ENCODE assay signal across 8 cellular contexts in genomic region chr17:63741251-63742049, GRCh38. TPM values are rescaled to one million over a fixed set of nuclear protein-coding genes. Genes with fewer than 3 reads are reported as not detected.
DNase-seq lines count a peak whose midpoint lies in the region; ATAC-seq and TF ChIP-seq lines count a peak whose summit lies in the region.

A gene with protein sequence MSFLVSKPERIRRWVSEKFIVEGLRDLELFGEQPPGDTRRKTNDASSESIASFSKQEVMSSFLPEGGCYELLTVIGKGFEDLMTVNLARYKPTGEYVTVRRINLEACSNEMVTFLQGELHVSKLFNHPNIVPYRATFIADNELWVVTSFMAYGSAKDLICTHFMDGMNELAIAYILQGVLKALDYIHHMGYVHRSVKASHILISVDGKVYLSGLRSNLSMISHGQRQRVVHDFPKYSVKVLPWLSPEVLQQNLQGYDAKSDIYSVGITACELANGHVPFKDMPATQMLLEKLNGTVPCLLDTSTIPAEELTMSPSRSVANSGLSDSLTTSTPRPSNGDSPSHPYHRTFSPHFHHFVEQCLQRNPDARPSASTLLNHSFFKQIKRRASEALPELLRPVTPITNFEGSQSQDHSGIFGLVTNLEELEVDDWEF (minus strand): TSS chr17:63741799. CDS start chr17:63728369, 13,430 bp downstream.

- intact Hi-C loops in activated CD4-positive, alpha-beta T cell treated with anti-CD3 and anti-CD28 coated beads for 36 hours (cut with DNase I, micrococcal nuclease), result loop anchor here (1.0 to 5.0 kb wide), 11 partner anchors 32 to 774 kb away; partner anchors contain the start of genes CCDC47 (in 2 of the 2), FTSJ3 (in 2 of the 2), PSMC5 (in 2 of the 2) and CEP95 (in 1 of the 2)

- no peaks in the 10 kb centered on the region for H3K9me3 Mint-ChIP-seq in activated CD4-positive, alpha-beta T cell treated with anti-CD3 and anti-CD28 coated beads for 36 hours (ENCODE audit: low read depth)

- peak; percentile 95 for TF ChIP-seq POLR2A in GM19193 (IDR thresholded peaks at IDR 0.05; ENCODE audit: extremely low read depth, insufficient read depth, insufficient read length)

- no peak for TF ChIP-seq CTCF in choroid plexus epithelial cell (conservative IDR thresholded peaks at IDR 0.05; ENCODE audit: low read depth, low read length)

- POLR2A ChIA-PET in activated CD4-positive, alpha-beta T cell treated with anti-CD3 and anti-CD28 coated beads for 36 hours (lab: Charles Lee), result interaction anchor here (0.6 to 1.5 kb wide), 7 partner anchors 28 to 138 kb away, joined by 3 to 16 read pairs (median 5); partner anchors contain the start of genes CCDC47 and DDX42

- peak within 1 kb of the TSS; percentile 95 for H3K27ac Mint-ChIP-seq in activated CD4-positive, alpha-beta T cell treated with anti-CD3 and anti-CD28 coated beads for 36 hours

- H3K4me1 Mint-ChIP-seq in activated CD4-positive, alpha-beta T cell treated with anti-CD3 and anti-CD28 coated beads for 36 hours, result peaks cover 29% of the 10 kb centered on the region

- DNase-seq in AML-193 (lab: John Stamatoyannopoulos, UW) (peak; percentile 99), NCI-H510A treated with DMSO at 0.1 percent for 48 hours (lab: John Stamatoyannopoulos, UW) (peak; percentile 99), choroid plexus epithelial cell (ENCODE audit: low read depth) (peak; percentile 98), kidney tubule cell (ENCODE audit: low spot score) (peak; percentile 99)
- peak; percentile 100 for DNase-seq in activated CD4-positive, alpha-beta T cell treated with anti-CD3 and anti-CD28 coated beads for 36 hours
- DNase-seq in stimulated activated CD4-positive, alpha-beta T cell treated with anti-CD3 and anti-CD28 coated beads, Interleukin-1b, Interleukin-23, amount 100 ng/mL, for 24 hours (ENCODE audit: low read depth in 4 of 4, low spot score in 1 of 4), result peak; percentile 95 to 99 (median 97)

- H3K36me3 Mint-ChIP-seq in activated CD4-positive, alpha-beta T cell treated with anti-CD3 and anti-CD28 coated beads for 36 hours (ENCODE audit: low read depth), result peaks cover 13% of the 10 kb centered on the region

- CTCF ChIA-PET in activated CD4-positive, alpha-beta T cell treated with anti-CD3 and anti-CD28 coated beads for 36 hours (lab: Charles Lee), result interaction anchor here (1.2 to 1.7 kb wide), 5 partner anchors 16 to 335 kb away, joined by 3 to 6 read pairs (median 3); no protein-coding TSS in a partner anchor

- H3K4me3 Mint-ChIP-seq in activated CD4-positive, alpha-beta T cell treated with anti-CD3 and anti-CD28 coated beads for 36 hours, result peak within 1 kb of the TSS; percentile 91

- ATAC-seq in HG03439 (IDR thresholded peaks at IDR 0.05; ENCODE audit: unreplicated experiment), result peak; percentile 92
- ATAC-seq in activated CD4-positive, alpha-beta T cell treated with anti-CD3 and anti-CD28 coated beads for 36 hours, result peak; percentile 94

- H3K4me3 ChIP-seq in choroid plexus epithelial cell (ENCODE audit: low read depth, low read length), result peak within 1 kb of the TSS; percentile 91

- H3K27me3 Mint-ChIP-seq in activated CD4-positive, alpha-beta T cell treated with anti-CD3 and anti-CD28 coated beads for 36 hours, result no peaks in the 10 kb centered on the region

RNA-seq across cellular contexts. Expression of the gene that starts here (rescaled TPM):
- 10 to 100 TPM; 51.0 to 53.6 TPM for total RNA-seq in activated CD4-positive, alpha-beta T cell treated with anti-CD3 and anti-CD28 coated beads for 36 hours

Comparison
In these comparisons a context has a peak if more than half of its experiments do, and no peak if none do; other contexts are left out.
1. Peak in every context shown above with its lines: DNase-seq, ATAC-seq and H3K4me3 ChIP-seq.